Comparison of ENCODE assay signal across 1 cellular context in genomic region chr12:43289412-43289811, GRCh38.
TF ChIP-seq lines count a peak whose summit lies in the region.

No MANE protein-coding gene starts in this region.

TF ChIP-seq in IMR-90, 13 proteins besides CTCF, POLR2A, EP300 and RAD21:
- TF ChIP-seq BHLHE40 (IDR thresholded peaks at IDR 0.05; ENCODE audit: low read depth, low read length) (no peak), RFX5 (IDR thresholded peaks at IDR 0.05; ENCODE audit: low read depth, low read length) (no peak), MXI1 (IDR thresholded peaks at IDR 0.05; ENCODE audit: borderline replicate concordance, low read depth, low read length) (no peak), SMC3 (IDR thresholded peaks at IDR 0.05; ENCODE audit: low read depth, low read length) (no peak), CHD1 (IDR thresholded peaks at IDR 0.05; ENCODE audit: low read depth, low read length) (no peak), MAZ (IDR thresholded peaks at IDR 0.05; ENCODE audit: borderline replicate concordance, low read depth, low read length) (no peak), FOS (IDR thresholded peaks at IDR 0.05; ENCODE audit: low read depth, low read length) (no peak), NFE2L2 (IDR thresholded peaks at IDR 0.05; ENCODE audit: low read depth, low read length) (no peak)
- TF ChIP-seq, protein P1, sequence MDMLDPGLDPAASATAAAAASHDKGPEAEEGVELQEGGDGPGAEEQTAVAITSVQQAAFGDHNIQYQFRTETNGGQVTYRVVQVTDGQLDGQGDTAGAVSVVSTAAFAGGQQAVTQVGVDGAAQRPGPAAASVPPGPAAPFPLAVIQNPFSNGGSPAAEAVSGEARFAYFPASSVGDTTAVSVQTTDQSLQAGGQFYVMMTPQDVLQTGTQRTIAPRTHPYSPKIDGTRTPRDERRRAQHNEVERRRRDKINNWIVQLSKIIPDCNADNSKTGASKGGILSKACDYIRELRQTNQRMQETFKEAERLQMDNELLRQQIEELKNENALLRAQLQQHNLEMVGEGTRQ (IDR thresholded peaks at IDR 0.05; ENCODE audit: low read depth, low read length): no peak
